21 cellular contexts compared by ENCODE assay signal in genomic region chr16:87819282-87819681, GRCh38.
"Had no signal": no experiment of that assay in that cellular context is flagged by ENCODE, and none has a peak within 500 bp of the region (broad histone marks: within the 10 kb centered on the region; RNA-seq: fewer than 3 reads in every experiment).

No MANE protein-coding gene starts in this region.

- H3K9me3 ChIP-seq: thyroid gland had no signal

- ATAC-seq: effector memory CD8-positive, alpha-beta T cell; left ventricle myocardium superior; lower lobe of right lung; natural killer cell; stimulated activated effector memory CD8-positive, alpha-beta T cell treated with anti-CD3 and anti-CD28 coated beads, Interleukin-12 subunit alpha, Interleukin-12 subunit beta, amount 100 ng/mL, for 72 hours had no signal

- H3K27ac ChIP-seq: esophagus squamous epithelium, lower lobe of right lung, parathyroid adenoma, sigmoid colon, stomach, thyroid gland had no signal

- H3K4me1 ChIP-seq: lower lobe of right lung, parathyroid adenoma, thyroid gland had no signal

- H3K27me3 ChIP-seq: thyroid gland had no signal

- DNase-seq: cortex of kidney; effector memory CD8-positive, alpha-beta T cell; erythroblast; esophagus squamous epithelium; foreskin melanocyte; hypothalamus; immature natural killer cell; islet precursor cell; kidney glomerular epithelial cell; left ventricle myocardium superior; lower lobe of right lung; natural killer cell; sigmoid colon; stimulated activated CD4-positive, alpha-beta T cell treated with anti-CD3 and anti-CD28 coated beads, Interleukin-2, amount 100 ng/mL, for 24 hours; stimulated activated CD4-positive, alpha-beta T cell treated with anti-CD3 and anti-CD28 coated beads, Interleukin-4, amount 100 ng/mL, for 24 hours; stimulated activated naive CD4-positive, alpha-beta T cell treated with Interleukin-2 at 50 U/mL for 16 hours; stomach; thyroid gland had no signal

- H3K4me3 ChIP-seq: esophagus squamous epithelium, lower lobe of right lung, sigmoid colon, stomach, thyroid gland had no signal

- H3K36me3 ChIP-seq: esophagus squamous epithelium, lower lobe of right lung, sigmoid colon, stomach, thyroid gland had no signal

- FAIRE-seq: endometrium had no signal

- H3K9ac ChIP-seq: parathyroid adenoma had no signal
